In genomic region chr7:116953372-116953726, GRCh38 we compare ENCODE assay signal across 8 cellular contexts. TPM values are rescaled to one million over a fixed set of nuclear protein-coding genes. Genes with fewer than 3 reads are reported as not detected.
DNase-seq lines count a peak whose midpoint lies in the region; ATAC-seq lines count a peak whose summit lies in the region.

TSS of gene ST7 (plus strand) at chr7:116953501. CDS start at chr7:116953541, 40 bp downstream.

- H3K27ac ChIP-seq in HUES6 (ENCODE audit: low read depth, low read length) (peak within 1 kb of the TSS; percentile 68; the same call in 1 of the 2 replicates), substantia nigra (ENCODE audit: low read depth, low read length, poor library complexity, severe bottlenecking) (peak within 1 kb of the TSS; percentile 74)

- H3K9ac ChIP-seq in HUES6 (ENCODE audit: low read length): peak within 1 kb of the TSS; percentile 98

- peak; percentile 38 for ATAC-seq in GM21360 (IDR thresholded peaks at IDR 0.05; ENCODE audit: unreplicated experiment)

- no peaks in the 10 kb centered on the region for H3K27me3 ChIP-seq in HUES6 (ENCODE audit: control insufficient read depth, insufficient read depth, low read length)

- no peaks in the 10 kb centered on the region for H3K36me3 ChIP-seq in HUES6 (ENCODE audit: control insufficient read depth, insufficient read depth, low read length)

- in situ Hi-C loops in Caki2 (cut with HindIII; ENCODE audit: low pct_unique_long_range_greater_than_20kb, low sequenced_read_pairs): no loop called here

- DNase-seq in Caki2 (ENCODE audit: low read depth): peak; percentile 80
- DNase-seq in SHP77 (lab: John Stamatoyannopoulos, UW): peak; percentile 50 to 70
- peak; percentile 71 for DNase-seq in activated naive CD4-positive, alpha-beta T cell treated with Interleukin-2 at 50 U/mL for 16 hours
- DNase-seq in germinal center (ENCODE audit: low spot score): peak; percentile 62
- peak; percentile 48 for DNase-seq in occipital lobe (lab: John Stamatoyannopoulos, UW)
- DNase-seq in substantia nigra (lab: John Stamatoyannopoulos, UW): peak in 34 of 49 donors; percentile 7 to 76 (median 56)

- peak within 1 kb of the TSS; percentile 90 for H3K4me3 ChIP-seq in HUES6 (ENCODE audit: low read depth, low read length)

- no peaks in the 10 kb centered on the region for H3K9me3 ChIP-seq in HUES6 (ENCODE audit: control insufficient read depth, insufficient read depth, low read depth, low read length)

- peaks cover 22% of the 10 kb centered on the region for H3K4me1 ChIP-seq in HUES6 (ENCODE audit: control insufficient read depth, insufficient read depth, low read length)

RNA-seq across cellular contexts. Expression of gene ST7, which starts in this region (rescaled TPM):
- 12.7 and 22.6 TPM in 2 replicates for total RNA-seq in Caki2 (2014; rRNA removed; shearing (Covaris generic); ENCODE audit: low replicate concordance)
- total RNA-seq in occipital lobe: 72.4 TPM

Comparison
In these comparisons a context has a peak if more than half of its experiments do, and no peak if none do; other contexts are left out.
1. Peak in every context shown above with its lines: DNase-seq, ATAC-seq, H3K4me3 ChIP-seq and H3K27ac ChIP-seq.